ENCODE assay signal across 1 cellular context in the genomic region with DNA sequence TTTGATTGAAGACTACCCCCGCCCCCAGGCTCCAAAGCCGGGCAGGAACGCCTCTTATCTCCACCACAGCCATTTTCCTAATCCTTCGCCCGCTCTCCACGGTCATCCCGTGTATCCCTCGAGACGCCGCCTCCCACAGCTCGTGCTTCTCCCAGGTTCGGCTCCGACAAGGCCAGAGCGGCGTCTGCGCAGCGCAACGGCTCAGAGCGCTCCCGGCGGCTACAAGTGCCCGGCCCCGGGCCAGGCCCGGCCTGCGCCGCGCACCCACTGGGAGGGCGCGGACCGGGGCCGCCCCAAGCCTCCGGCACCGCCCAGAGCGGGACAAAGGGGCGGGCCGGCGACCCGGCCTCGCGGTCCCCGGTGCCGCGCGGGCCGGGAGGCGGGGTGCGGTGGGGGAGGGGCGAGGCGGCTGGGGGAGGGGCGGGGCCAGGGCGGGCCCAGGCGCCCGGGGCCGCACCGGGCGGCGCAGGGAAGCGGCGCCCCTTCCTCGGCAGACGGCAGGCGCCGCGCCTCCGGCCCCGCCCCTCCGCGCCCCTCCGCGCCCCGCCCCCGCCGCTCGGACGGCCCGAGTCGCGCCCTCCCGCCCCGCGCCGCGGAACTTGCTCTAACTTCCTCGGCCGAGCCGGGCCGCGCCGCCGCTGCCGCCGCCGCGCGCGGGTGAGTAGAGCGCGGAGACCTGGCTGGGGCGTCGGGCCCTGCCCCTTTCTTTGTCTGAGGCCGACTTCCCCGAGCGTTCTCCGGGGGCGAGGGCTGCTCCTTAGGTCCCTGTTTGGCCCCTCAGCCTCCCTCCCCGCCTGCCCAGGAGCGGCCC.
A peak's percentile ranks its signal among the peaks of the same experiment; 100 is the strongest.
TF ChIP-seq lines count a peak whose summit lies in the region.

A gene with protein sequence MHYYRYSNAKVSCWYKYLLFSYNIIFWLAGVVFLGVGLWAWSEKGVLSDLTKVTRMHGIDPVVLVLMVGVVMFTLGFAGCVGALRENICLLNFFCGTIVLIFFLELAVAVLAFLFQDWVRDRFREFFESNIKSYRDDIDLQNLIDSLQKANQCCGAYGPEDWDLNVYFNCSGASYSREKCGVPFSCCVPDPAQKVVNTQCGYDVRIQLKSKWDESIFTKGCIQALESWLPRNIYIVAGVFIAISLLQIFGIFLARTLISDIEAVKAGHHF (plus strand): TSS at position 596 of the 811 bp plus-strand sequence. CDS start 34,924 bp downstream, outside the sequence.

TF ChIP-seq in IMR-90, 13 proteins besides CTCF, POLR2A, EP300 and RAD21:
- TF ChIP-seq CHD1 (IDR thresholded peaks at IDR 0.05; ENCODE audit: low read depth, low read length), result no peak
- peak; percentile 11; the same call in 1 of the 2 replicates for TF ChIP-seq MAZ (IDR thresholded peaks at IDR 0.05; ENCODE audit: borderline replicate concordance, low read depth, low read length)
- 0 out of 2 replicates have a peak, but pooled peaks have one; percentile 1 for TF ChIP-seq SMC3 (IDR thresholded peaks at IDR 0.05; ENCODE audit: low read depth, low read length)
